Comparison of ENCODE assay signal across 11 cellular contexts in genomic region chr11:2271327-2272240, GRCh38. TPM values are rescaled to one million over a fixed set of nuclear protein-coding genes. Genes with fewer than 3 reads are reported as not detected.
DNase-seq lines count a peak whose midpoint lies in the region; ATAC-seq and TF ChIP-seq lines count a peak whose summit lies in the region.
"Had no signal": no experiment of that assay in that cellular context is flagged by ENCODE, and none has a peak within 500 bp of the region (broad histone marks: within the 10 kb centered on the region; RNA-seq: fewer than 3 reads in every experiment).

No MANE protein-coding gene starts in this region.

- no peak overlapping the region for H3K27ac Mint-ChIP-seq in stimulated activated naive CD8-positive, alpha-beta T cell treated with anti-CD3 and anti-CD28 coated beads, Interleukin-15, Interleukin-2, amounts not matched to agents 100 ng/mL and 50 ng/mL, for 24 hours
- no peak overlapping the region for H3K27ac Mint-ChIP-seq in effector memory CD8-positive, alpha-beta T cell

- H3K9me3 Mint-ChIP-seq in stimulated activated naive CD8-positive, alpha-beta T cell treated with anti-CD3 and anti-CD28 coated beads, Interleukin-15, Interleukin-2, amounts not matched to agents 100 ng/mL and 50 ng/mL, for 24 hours = no peaks in the 10 kb centered on the region
- no peaks in the 10 kb centered on the region for H3K9me3 Mint-ChIP-seq in effector memory CD8-positive, alpha-beta T cell

- no peak for DNase-seq in stimulated activated naive CD8-positive, alpha-beta T cell treated with anti-CD3 and anti-CD28 coated beads, Interleukin-15, Interleukin-2, amounts not matched to agents 100 U/mL and 50 U/mL, for 24 hours
- no peak for DNase-seq in effector memory CD8-positive, alpha-beta T cell
- DNase-seq in aorta = peak; percentile 41
- DNase-seq: SHP77 had no signal

- no peak for TF ChIP-seq CTCF in neural cell (IDR thresholded peaks at IDR 0.05; ENCODE audit: poor library complexity, severe bottlenecking)

- TF ChIP-seq RAD21 in neural cell (conservative IDR thresholded peaks at IDR 0.05) = no peak

- peak overlapping the region; percentile 59 for H3K4me3 ChIP-seq in neural cell (ENCODE audit: low read length)
- no peak overlapping the region for H3K4me3 ChIP-seq in aorta (ENCODE audit: low read length in 2 of 2)
- H3K4me3 ChIP-seq: cardiac muscle cell had no signal

- peaks cover 60% of the 10 kb centered on the region for H3K27me3 ChIP-seq in neural cell (ENCODE audit: insufficient read depth, low read depth, low read length)
- H3K27me3 ChIP-seq in aorta (ENCODE audit: control insufficient read depth in 1 of 2, insufficient read depth in 2 of 2, low read length in 1 of 2) = no peaks in the 10 kb centered on the region

- no peak overlapping the region for H3K9ac ChIP-seq in neural cell (ENCODE audit: low read length)

- no peak overlapping the region for H3K4me2 ChIP-seq in neural cell (ENCODE audit: low read length)

- WGBS in aorta, 2 donors = 21% methylated on average over 45 to 46 of the region's 46 CpGs

- peak overlapping the region; percentile 23 for H3K4me3 Mint-ChIP-seq in stimulated activated naive CD8-positive, alpha-beta T cell treated with anti-CD3 and anti-CD28 coated beads, Interleukin-15, Interleukin-2, amounts not matched to agents 100 ng/mL and 50 ng/mL, for 24 hours
- peak overlapping the region; percentile 54 to 76 for H3K4me3 Mint-ChIP-seq in effector memory CD8-positive, alpha-beta T cell

- H3K9me3 ChIP-seq in neural cell (ENCODE audit: low read length) (no peaks in the 10 kb centered on the region), aorta (ENCODE audit: control insufficient read depth, low read length) (no peaks in the 10 kb centered on the region)

- no peaks in the 10 kb centered on the region for H3K36me3 ChIP-seq in neural cell (ENCODE audit: insufficient read depth, low read length)
- no peaks in the 10 kb centered on the region for H3K36me3 ChIP-seq in aorta (ENCODE audit: control insufficient read depth in 1 of 2, insufficient read depth in 2 of 2, low read length in 1 of 2)
- H3K36me3 ChIP-seq: cardiac muscle cell had no signal

- ATAC-seq in stimulated activated naive CD8-positive, alpha-beta T cell treated with anti-CD3 and anti-CD28 coated beads, Interleukin-15, Interleukin-2, amounts not matched to agents 100 U/mL and 50 U/mL, for 24 hours = no peak
- no peak for ATAC-seq in effector memory CD8-positive, alpha-beta T cell (replicated peaks)
- no peak for ATAC-seq in aorta (ENCODE audit: low FRiP score)
- ATAC-seq in HG02870 (IDR thresholded peaks at IDR 0.05; ENCODE audit: unreplicated experiment) = no peak
- ATAC-seq in GM21737 (IDR thresholded peaks at IDR 0.05; ENCODE audit: unreplicated experiment) = no peak
- ATAC-seq in HG03045 (IDR thresholded peaks at IDR 0.05; ENCODE audit: unreplicated experiment) = no peak

- H3K36me3 Mint-ChIP-seq in stimulated activated naive CD8-positive, alpha-beta T cell treated with anti-CD3 and anti-CD28 coated beads, Interleukin-15, Interleukin-2, amounts not matched to agents 100 ng/mL and 50 ng/mL, for 24 hours (ENCODE audit: low read depth) = no peaks in the 10 kb centered on the region
- H3K36me3 Mint-ChIP-seq in effector memory CD8-positive, alpha-beta T cell (ENCODE audit: insufficient read depth) = peaks cover 11% of the 10 kb centered on the region

- no peaks in the 10 kb centered on the region for H4K20me1 ChIP-seq in neural cell (ENCODE audit: insufficient read depth)

- peaks cover 22% of the 10 kb centered on the region for H3K4me1 Mint-ChIP-seq in stimulated activated naive CD8-positive, alpha-beta T cell treated with anti-CD3 and anti-CD28 coated beads, Interleukin-15, Interleukin-2, amounts not matched to agents 100 ng/mL and 50 ng/mL, for 24 hours (ENCODE audit: low read depth)
- peaks cover 5 to 19% of the 10 kb centered on the region in 2 donors for H3K4me1 Mint-ChIP-seq in effector memory CD8-positive, alpha-beta T cell (ENCODE audit: low read depth in 2 of 2)

- TF ChIP-seq EP300 in neural cell (conservative IDR thresholded peaks at IDR 0.05; ENCODE audit: poor library complexity, severe bottlenecking) = no peak

- H3K4me1 ChIP-seq in aorta (ENCODE audit: control insufficient read depth in 1 of 2, insufficient read depth in 2 of 2, low read length in 2 of 2) = no peaks in the 10 kb centered on the region

- no peaks in the 10 kb centered on the region for H3F3A ChIP-seq in neural cell (ENCODE audit: insufficient read depth, low read length, poor library complexity, severe bottlenecking)

- intact Hi-C loops in aorta (cut with DNase I) = no loop called here

- H3K27me3 Mint-ChIP-seq in stimulated activated naive CD8-positive, alpha-beta T cell treated with anti-CD3 and anti-CD28 coated beads, Interleukin-15, Interleukin-2, amounts not matched to agents 100 ng/mL and 50 ng/mL, for 24 hours = peaks cover 22% of the 10 kb centered on the region
- H3K27me3 Mint-ChIP-seq in effector memory CD8-positive, alpha-beta T cell = peaks cover 3 to 8% of the 10 kb centered on the region in 2 donors

- H3K9me2 ChIP-seq in neural cell (ENCODE audit: insufficient read depth, low read length) = no peaks in the 10 kb centered on the region

- H3K27ac ChIP-seq in neural cell (ENCODE audit: low read length) (no peak overlapping the region), aorta (ENCODE audit: low read depth in 1 of 2, low read length in 2 of 2) (no peak overlapping the region)
- H3K27ac ChIP-seq: cardiac muscle cell had no signal

- H3K79me2 ChIP-seq in neural cell (replicated peaks; ENCODE audit: insufficient read depth, low read length) = no peaks in the 10 kb centered on the region

- no peak overlapping the region for H2AFZ ChIP-seq in neural cell (ENCODE audit: low read depth, low read length)

TF ChIP-seq in neural cell, 6 proteins besides CTCF, POLR2A, EP300 and RAD21:
- TF ChIP-seq REST (IDR thresholded peaks at IDR 0.05; ENCODE audit: borderline replicate concordance) = no peak
- TF ChIP-seq MXI1 (conservative IDR thresholded peaks at IDR 0.05; ENCODE audit: poor library complexity, severe bottlenecking) = no peak
- TF ChIP-seq EZH2 (IDR thresholded peaks at IDR 0.05; ENCODE audit: borderline replicate concordance, insufficient read depth, low read length, poor library complexity, severe bottlenecking) = no peak
- no peak for TF ChIP-seq SMC3 (conservative IDR thresholded peaks at IDR 0.05; ENCODE audit: poor library complexity)
- no peak for TF ChIP-seq TAF1 (IDR thresholded peaks at IDR 0.05; ENCODE audit: low read depth)
- TF ChIP-seq POLR2AphosphoS5 (IDR thresholded peaks at IDR 0.05) = no peak

RNA-seq across cellular contexts. Expression of gene ASCL2, which starts 1.2 kb away (rescaled TPM):
- polyA plus RNA-seq in neural cell = not detected in 2 replicates
- not detected in 2 replicates for polyA minus RNA-seq in neural cell
- 1 to 10 TPM in 1 of 2 donors, under 1 TPM in 1; 0.62 to 1.4 TPM for total RNA-seq in aorta
- polyA plus RNA-seq in aorta = not detected
- total RNA-seq: cardiac muscle cell, G401 had no signal
- polyA plus RNA-seq: cardiac muscle cell had no signal

RNA-seq across cellular contexts. Expression of gene C11orf21, which starts 30.1 kb away (rescaled TPM):
- not detected in 2 replicates for polyA plus RNA-seq in neural cell
- polyA minus RNA-seq in neural cell = not detected in 2 replicates
- 1 to 10 TPM; 1.4 to 2.1 TPM for total RNA-seq in aorta
- under 1 TPM in 1 of 2 donors, not detected in 1; 0.46 TPM for polyA plus RNA-seq in aorta
- total RNA-seq: G401 had no signal

RNA-seq across cellular contexts. Expression of gene TSPAN32, which starts 30.2 kb away (rescaled TPM):
- not detected in 2 replicates for polyA plus RNA-seq in neural cell
- not detected in 2 replicates for polyA minus RNA-seq in neural cell
- 1 to 10 TPM in 1 of 2 donors, under 1 TPM in 1; 0.84 to 3.5 TPM for total RNA-seq in aorta
- polyA plus RNA-seq in aorta = 1 to 10 TPM in 1 of 2 donors, not detected in 1; 8.7 TPM
- total RNA-seq: G401 had no signal

Comparison
In these comparisons a context has a peak if more than half of its experiments do, and no peak if none do; other contexts are left out.
1. DNase-seq: peak in aorta (2 of 2); none in stimulated activated naive CD8-positive, alpha-beta T cell treated with anti-CD3 and anti-CD28 coated beads, Interleukin-15, Interleukin-2, amounts not matched to agents 100 U/mL and 50 U/mL, for 24 hours (single experiment) and effector memory CD8-positive, alpha-beta T cell (0 of 3).